Comparison of ENCODE assay signal across 10 cellular contexts in genomic region chr14:35398095-35398584, GRCh38. TPM values are rescaled to one million over a fixed set of nuclear protein-coding genes. Genes with fewer than 3 reads are reported as not detected.
DNase-seq lines count a peak whose midpoint lies in the region; ATAC-seq and TF ChIP-seq lines count a peak whose summit lies in the region.
"Had no signal": no experiment of that assay in that cellular context is flagged by ENCODE, and none has a peak within 500 bp of the region (broad histone marks: within the 10 kb centered on the region; RNA-seq: fewer than 3 reads in every experiment).

No MANE protein-coding gene starts in this region.

- H3K36me3 Mint-ChIP-seq in activated naive CD4-positive, alpha-beta T cell treated with anti-CD3 and anti-CD28 coated beads for 36 hours (ENCODE audit: low read depth) = peaks cover 39% of the 10 kb centered on the region
- peaks cover 51% of the 10 kb centered on the region for H3K36me3 Mint-ChIP-seq in central memory CD8-positive, alpha-beta T cell (ENCODE audit: insufficient read depth)
- H3K36me3 Mint-ChIP-seq in memory B cell = peaks cover 27% of the 10 kb centered on the region

- ATAC-seq in central memory CD8-positive, alpha-beta T cell (replicated peaks; ENCODE audit: extremely low read depth, poor library complexity, severe bottlenecking) = no peak
- ATAC-seq in memory B cell (ENCODE audit: low read depth) (peak; percentile 36), GM21723 (IDR thresholded peaks at IDR 0.05; ENCODE audit: unreplicated experiment) (no peak)

- no peaks in the 10 kb centered on the region for H3K36me3 ChIP-seq in uterus

- H3K4me1 Mint-ChIP-seq in activated naive CD4-positive, alpha-beta T cell treated with anti-CD3 and anti-CD28 coated beads for 36 hours (ENCODE audit: low read depth) = peaks cover 37% of the 10 kb centered on the region
- H3K4me1 Mint-ChIP-seq in central memory CD8-positive, alpha-beta T cell = peaks cover 34% of the 10 kb centered on the region
- H3K4me1 Mint-ChIP-seq in memory B cell = peaks cover 35% of the 10 kb centered on the region

- no peaks in the 10 kb centered on the region for H3K9me3 Mint-ChIP-seq in activated naive CD4-positive, alpha-beta T cell treated with anti-CD3 and anti-CD28 coated beads for 36 hours
- H3K9me3 Mint-ChIP-seq in central memory CD8-positive, alpha-beta T cell = no peaks in the 10 kb centered on the region
- no peaks in the 10 kb centered on the region for H3K9me3 Mint-ChIP-seq in memory B cell

- no peaks in the 10 kb centered on the region for H3K4me1 ChIP-seq in uterus

- CTCF ChIA-PET in activated naive CD4-positive, alpha-beta T cell treated with anti-CD3 and anti-CD28 coated beads for 36 hours (lab: Charles Lee) = no interaction called here

- H3K27me3 Mint-ChIP-seq in activated naive CD4-positive, alpha-beta T cell treated with anti-CD3 and anti-CD28 coated beads for 36 hours (ENCODE audit: low read depth) = no peaks in the 10 kb centered on the region
- H3K27me3 Mint-ChIP-seq in central memory CD8-positive, alpha-beta T cell = no peaks in the 10 kb centered on the region
- no peaks in the 10 kb centered on the region for H3K27me3 Mint-ChIP-seq in memory B cell

- no peak overlapping the region for H3K4me3 ChIP-seq in uterus

- no peak for DNase-seq in activated naive CD4-positive, alpha-beta T cell treated with anti-CD3 and anti-CD28 coated beads for 36 hours
- no peak for DNase-seq in activated naive CD4-positive, alpha-beta T cell treated with Interleukin-2 at 50 U/mL for 16 hours
- DNase-seq in central memory CD8-positive, alpha-beta T cell (ENCODE audit: low spot score in 2 of 2) = no peak
- DNase-seq in memory B cell (ENCODE audit: low spot score in 2 of 2) (no peak), uterus (peak in 1 of 2 donors; percentile 29), NCI-H187 treated with DMSO at 0.1 percent for 48 hours (lab: John Stamatoyannopoulos, UW) (no peak), NCI-H1417 treated with DMSO at 0.1 percent for 48 hours (lab: John Stamatoyannopoulos, UW) (no peak)
- DNase-seq: COR-L47; effector CD4-positive, alpha-beta T cell had no signal

- TF ChIP-seq CTCF in uterus (IDR thresholded peaks at IDR 0.05) = no peak

- no peak overlapping the region for H3K4me3 Mint-ChIP-seq in activated naive CD4-positive, alpha-beta T cell treated with anti-CD3 and anti-CD28 coated beads for 36 hours
- no peak overlapping the region for H3K4me3 Mint-ChIP-seq in central memory CD8-positive, alpha-beta T cell
- peak overlapping the region; percentile 14 for H3K4me3 Mint-ChIP-seq in memory B cell

- TF ChIP-seq POLR2A in uterus (IDR thresholded peaks at IDR 0.05) = no peak

- peak overlapping the region; percentile 34 for H3K27ac Mint-ChIP-seq in activated naive CD4-positive, alpha-beta T cell treated with anti-CD3 and anti-CD28 coated beads for 36 hours
- H3K27ac Mint-ChIP-seq in central memory CD8-positive, alpha-beta T cell (ENCODE audit: low read depth) = peak overlapping the region; percentile 99
- H3K27ac Mint-ChIP-seq in memory B cell = peak overlapping the region; percentile 43

- H3K9me3 ChIP-seq in uterus = no peaks in the 10 kb centered on the region

- no peaks in the 10 kb centered on the region for H3K27me3 ChIP-seq in uterus

- intact Hi-C loops in activated naive CD4-positive, alpha-beta T cell treated with anti-CD3 and anti-CD28 coated beads for 36 hours (cut with micrococcal nuclease) = no loop called here
- intact Hi-C loops in uterus (cut with DNase I; ENCODE audit: low total_unique reads) = no loop called here

- H3K27ac ChIP-seq in uterus = peak overlapping the region; percentile 98 to 100

RNA-seq across cellular contexts. Expression of gene NFKBIA, which starts 6.4 kb away (rescaled TPM):
- 100 to 1,000 TPM; 289 to 293 TPM for total RNA-seq in activated naive CD4-positive, alpha-beta T cell treated with anti-CD3 and anti-CD28 coated beads for 36 hours
- total RNA-seq in uterus = 100 to 1,000 TPM; 112 to 387 (median 295) TPM

Comparison
In these comparisons a context has a peak if more than half of its experiments do, and no peak if none do; other contexts are left out.
1. H3K27ac Mint-ChIP-seq: peak in every context shown above with its lines; median percentile 99 in central memory CD8-positive, alpha-beta T cell; 43 in memory B cell; 34 in activated naive CD4-positive, alpha-beta T cell treated with anti-CD3 and anti-CD28 coated beads for 36 hours.